In the genomic region with DNA sequence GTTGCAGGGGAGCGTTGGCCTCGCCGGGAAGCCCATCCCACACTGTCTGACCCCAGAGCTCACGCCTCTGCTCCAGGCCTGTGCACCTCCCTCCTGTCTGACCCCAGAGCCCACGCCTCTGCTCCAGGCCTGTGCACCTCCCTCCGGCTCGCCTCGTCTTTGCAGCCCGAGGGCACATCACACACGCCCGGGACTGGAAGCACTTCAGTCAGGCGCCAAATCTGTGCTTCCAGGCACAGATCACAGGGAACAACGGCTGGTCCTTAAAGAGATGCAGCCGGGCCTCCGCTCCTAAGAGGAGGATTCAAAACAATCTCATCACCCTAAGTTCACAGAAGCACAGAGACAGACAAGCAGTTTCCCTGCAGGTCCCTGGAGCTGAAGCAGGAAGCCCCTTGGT, we compare ENCODE assay signal across 16 cellular contexts.
DNase-seq lines count a peak whose midpoint lies in the region; ATAC-seq and TF ChIP-seq lines count a peak whose summit lies in the region.
"Had no signal": no experiment of that assay in that cellular context is flagged by ENCODE, and none has a peak within 500 bp of the region (broad histone marks: within the 10 kb centered on the region; RNA-seq: fewer than 3 reads in every experiment).

No MANE protein-coding gene starts in this region.

- peak overlapping the region; percentile 54 for H3K9ac ChIP-seq in HUES64 (ENCODE audit: low read depth, low read length)

- no peaks in the 10 kb centered on the region for H3K9me3 ChIP-seq in HUES64 (ENCODE audit: insufficient read depth, low read depth, low read length)
- H3K9me3 ChIP-seq: BE2C, psoas muscle, suprapubic skin had no signal

- WGBS in HUES64: 77% methylated on average over 15 of the region's 15 CpGs

- H3K4me1 ChIP-seq in HUES64 (ENCODE audit: insufficient read depth, low read length): peaks cover 11% of the 10 kb centered on the region; the same call in 1 of the 2 replicates
- H3K4me1 ChIP-seq: BE2C had no signal

- peak overlapping the region; percentile 4; the same call in 1 of the 2 replicates for H3K27ac ChIP-seq in HUES64 (ENCODE audit: low read depth, low read length)
- H3K27ac ChIP-seq in layer of hippocampus (ENCODE audit: low read depth, low read length): peak overlapping the region; percentile 98
- H3K27ac ChIP-seq: suprapubic skin had no signal

- H3K4me1 Mint-ChIP-seq in chondrocyte (ENCODE audit: low read depth) (peaks cover 53% of the 10 kb centered on the region), osteocyte (ENCODE audit: unreplicated experiment) (peaks cover 46% of the 10 kb centered on the region)
- H3K4me1 Mint-ChIP-seq in stimulated activated naive B cell treated with anti-CD40 and anti-IgM and Interleukin-4, amounts not matched to agents 10 μg/mL and 1 μg/mL and 100 μg/mL, for 72 hours: peaks cover 53 to 78% of the 10 kb centered on the region in 2 donors
- peaks cover 25% of the 10 kb centered on the region for H3K4me1 Mint-ChIP-seq in activated CD4-positive, alpha-beta T cell treated with anti-CD3 and anti-CD28 coated beads, Interleukin-2, amount 10 ng/mL, durations not matched to agents 7 days and 5 days

- H3K4me3 ChIP-seq in HUES64 (ENCODE audit: low read length): no peak overlapping the region
- H3K4me3 ChIP-seq: psoas muscle, suprapubic skin had no signal

- H3K9me3 Mint-ChIP-seq in chondrocyte (ENCODE audit: low read depth): no peaks in the 10 kb centered on the region
- no peaks in the 10 kb centered on the region for H3K9me3 Mint-ChIP-seq in stimulated activated naive B cell treated with anti-CD40 and anti-IgM and Interleukin-4, amounts not matched to agents 10 μg/mL and 1 μg/mL and 100 μg/mL, for 72 hours
- H3K9me3 Mint-ChIP-seq in osteocyte (ENCODE audit: unreplicated experiment): no peaks in the 10 kb centered on the region
- H3K9me3 Mint-ChIP-seq in activated CD4-positive, alpha-beta T cell treated with anti-CD3 and anti-CD28 coated beads, Interleukin-2, amount 10 ng/mL, durations not matched to agents 7 days and 5 days: no peaks in the 10 kb centered on the region

- POLR2A ChIA-PET in activated CD4-positive, alpha-beta T cell treated with anti-CD3 and anti-CD28 coated beads, Interleukin-2, amount 10 ng/mL, durations not matched to agents 7 days and 5 days (lab: Charles Lee): no interaction called here

- H3K36me3 Mint-ChIP-seq in chondrocyte (ENCODE audit: low read depth) (peaks cover 4% of the 10 kb centered on the region), osteocyte (ENCODE audit: unreplicated experiment) (no peaks in the 10 kb centered on the region)
- H3K36me3 Mint-ChIP-seq in stimulated activated naive B cell treated with anti-CD40 and anti-IgM and Interleukin-4, amounts not matched to agents 10 μg/mL and 1 μg/mL and 100 μg/mL, for 72 hours: peaks cover 14 to 36% of the 10 kb centered on the region in 2 donors
- peaks cover 12% of the 10 kb centered on the region for H3K36me3 Mint-ChIP-seq in activated CD4-positive, alpha-beta T cell treated with anti-CD3 and anti-CD28 coated beads, Interleukin-2, amount 10 ng/mL, durations not matched to agents 7 days and 5 days (ENCODE audit: low read depth)

- ATAC-seq in stimulated activated naive B cell treated with anti-CD40 and anti-IgM and Interleukin-4, amounts not matched to agents 10 μg/mL and 1 μg/mL and 100 μg/mL, for 72 hours (replicated peaks): no peak
- ATAC-seq in esophagus mucosa: no peak

- H3K27me3 ChIP-seq in HUES64 (ENCODE audit: insufficient read depth, low read length) (no peaks in the 10 kb centered on the region), layer of hippocampus (ENCODE audit: control insufficient read depth, insufficient read depth, low read length) (no peaks in the 10 kb centered on the region)
- H3K27me3 ChIP-seq: BE2C, suprapubic skin had no signal

- no peak overlapping the region for H3K4me3 Mint-ChIP-seq in chondrocyte (ENCODE audit: unreplicated experiment)
- H3K4me3 Mint-ChIP-seq in stimulated activated naive B cell treated with anti-CD40 and anti-IgM and Interleukin-4, amounts not matched to agents 10 μg/mL and 1 μg/mL and 100 μg/mL, for 72 hours: no peak overlapping the region
- no peak overlapping the region for H3K4me3 Mint-ChIP-seq in osteocyte (ENCODE audit: unreplicated experiment)
- no peak overlapping the region for H3K4me3 Mint-ChIP-seq in activated CD4-positive, alpha-beta T cell treated with anti-CD3 and anti-CD28 coated beads, Interleukin-2, amount 10 ng/mL, durations not matched to agents 7 days and 5 days

- no peak for DNase-seq in chondrocyte (ENCODE audit: low spot score)
- no peak for DNase-seq in stimulated activated naive B cell treated with anti-CD40 and anti-IgM and Interleukin-4, amounts not matched to agents 10 μg/mL and 1 μg/mL and 100 μg/mL, for 72 hours
- DNase-seq in OCI-M2 (lab: John Stamatoyannopoulos, UW; ENCODE audit: unreplicated experiment): no peak
- DNase-seq in osteocyte (ENCODE audit: extremely low spot score, unreplicated experiment): no peak
- no peak for DNase-seq in activated CD4-positive, alpha-beta T cell treated with anti-CD3 and anti-CD28 coated beads, Interleukin-2, amount 10 ng/mL, durations not matched to agents 7 days and 5 days
- DNase-seq: activated CD4-positive, alpha-beta T cell treated with anti-CD3 and anti-CD28 coated beads for 48 hours; activated T-cell treated with anti-CD3 and anti-CD28 coated beads, Interleukin-2, amount 50 U/mL, for 1 hour; BE2C; KG1; NCI-H1105; NCI-H345 had no signal

- CTCF ChIA-PET in activated CD4-positive, alpha-beta T cell treated with anti-CD3 and anti-CD28 coated beads, Interleukin-2, amount 10 ng/mL, durations not matched to agents 7 days and 5 days (lab: Charles Lee): interaction anchor here (1.3 kb wide), 1 partner anchor 9 kb away, joined by 3 read pairs; no protein-coding TSS in a partner anchor

- TF ChIP-seq CTCF in chondrocyte (IDR thresholded peaks at IDR 0.05) (no peak), osteocyte (IDR thresholded peaks at IDR 0.05) (no peak)

- H3K27ac Mint-ChIP-seq in chondrocyte (ENCODE audit: unreplicated experiment) (peak overlapping the region; percentile 45), osteocyte (ENCODE audit: unreplicated experiment) (no peak overlapping the region)
- H3K27ac Mint-ChIP-seq in stimulated activated naive B cell treated with anti-CD40 and anti-IgM and Interleukin-4, amounts not matched to agents 10 μg/mL and 1 μg/mL and 100 μg/mL, for 72 hours: peak overlapping the region; percentile 85
- no peak overlapping the region for H3K27ac Mint-ChIP-seq in activated CD4-positive, alpha-beta T cell treated with anti-CD3 and anti-CD28 coated beads, Interleukin-2, amount 10 ng/mL, durations not matched to agents 7 days and 5 days

- H3K27me3 Mint-ChIP-seq in chondrocyte (ENCODE audit: low read depth) (no peaks in the 10 kb centered on the region), osteocyte (ENCODE audit: unreplicated experiment) (no peaks in the 10 kb centered on the region)
- H3K27me3 Mint-ChIP-seq in stimulated activated naive B cell treated with anti-CD40 and anti-IgM and Interleukin-4, amounts not matched to agents 10 μg/mL and 1 μg/mL and 100 μg/mL, for 72 hours: no peaks in the 10 kb centered on the region
- H3K27me3 Mint-ChIP-seq in activated CD4-positive, alpha-beta T cell treated with anti-CD3 and anti-CD28 coated beads, Interleukin-2, amount 10 ng/mL, durations not matched to agents 7 days and 5 days: no peaks in the 10 kb centered on the region

- H3K36me3 ChIP-seq in HUES64 (ENCODE audit: insufficient read depth, low read length): peaks cover 10% of the 10 kb centered on the region
- H3K36me3 ChIP-seq: BE2C had no signal

Comparison
In these comparisons a context has a peak if more than half of its experiments do, and no peak if none do; other contexts are left out.
1. H3K27ac Mint-ChIP-seq: peak in chondrocyte (single experiment) and stimulated activated naive B cell treated with anti-CD40 and anti-IgM and Interleukin-4, amounts not matched to agents 10 μg/mL and 1 μg/mL and 100 μg/mL, for 72 hours (single experiment); none in osteocyte (single experiment) and activated CD4-positive, alpha-beta T cell treated with anti-CD3 and anti-CD28 coated beads, Interleukin-2, amount 10 ng/mL, durations not matched to agents 7 days and 5 days (single experiment).